ENCODE assay signal across 16 cellular contexts in the genomic region with DNA sequence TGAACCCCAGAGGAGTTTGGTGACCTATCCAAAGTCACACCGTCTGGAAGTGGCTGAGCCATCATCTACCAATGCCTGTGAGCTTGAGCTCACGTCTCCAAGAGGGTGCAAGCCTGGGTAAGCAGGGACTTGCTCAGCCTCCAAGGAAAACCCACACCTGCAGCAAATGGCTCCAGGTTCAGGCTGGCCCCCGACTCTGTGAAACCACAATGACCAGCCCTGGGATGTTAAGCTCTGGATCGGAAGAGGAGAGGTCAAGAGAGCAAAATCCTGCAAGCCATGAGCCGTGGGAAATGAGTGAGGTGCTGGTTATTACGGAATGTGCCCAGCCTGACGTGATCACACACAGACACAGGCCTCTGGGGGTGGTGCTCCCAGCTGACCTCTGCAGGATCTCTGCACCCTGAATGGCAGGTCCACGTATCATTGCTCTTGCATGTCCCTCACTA.
A peak's percentile ranks its signal among the peaks of the same experiment; 100 is the strongest.
DNase-seq lines count a peak whose midpoint lies in the region; ATAC-seq, FAIRE-seq and TF ChIP-seq lines count a peak whose summit lies in the region.
"Had no signal": no experiment of that assay in that cellular context is flagged by ENCODE, and none has a peak within 500 bp of the region (broad histone marks: within the 10 kb centered on the region; RNA-seq: fewer than 3 reads in every experiment).

No MANE protein-coding gene starts in this region.

- H3K9me3 Mint-ChIP-seq in CD14-positive monocyte, result peaks cover 0 to 9% (median under 1%) of the 10 kb centered on the region in 7 donors
- H3K9me3 Mint-ChIP-seq: CD4-positive, alpha-beta T cell had no signal

- H3K4me3 Mint-ChIP-seq in CD14-positive monocyte (no peak overlapping the region), T-helper 17 cell (peak overlapping the region; percentile 69)
- H3K4me3 Mint-ChIP-seq: activated CD8-positive, alpha-beta T cell treated with anti-CD3 and anti-CD28 coated beads, Interleukin-2, amount 10 ng/mL, durations not matched to agents 7 days and 5 days; CD4-positive, alpha-beta T cell had no signal

- no peak overlapping the region for H3K4me3 ChIP-seq in right cardiac atrium (ENCODE audit: low read length)
- H3K4me3 ChIP-seq in pancreas, result no peak overlapping the region
- H3K4me3 ChIP-seq: GM12878, SK-N-MC had no signal

- H3K27ac Mint-ChIP-seq in CD14-positive monocyte, result peak overlapping the region in 1 of 7 donors; percentile 50
- H3K27ac Mint-ChIP-seq in T-helper 17 cell, result no peak overlapping the region
- H3K27ac Mint-ChIP-seq: activated CD8-positive, alpha-beta T cell treated with anti-CD3 and anti-CD28 coated beads, Interleukin-2, amount 10 ng/mL, durations not matched to agents 7 days and 5 days; activated naive CD4-positive, alpha-beta T cell treated with anti-CD3 and anti-CD28 coated beads, Interleukin-2, amount 50 U/mL, for 72 hours; CD4-positive, alpha-beta T cell had no signal

- intact Hi-C loops in CD14-positive monocyte (cut with micrococcal nuclease) (loop anchor here in 1 of 2 donors (10.0 kb wide), 1 partner anchor 200 kb away; a partner anchor contains a TSS), right cardiac atrium (cut with DNase I) (loop anchor here in 1 of 4 donors (10.0 kb wide), 2 partner anchors 60 to 110 kb away; no protein-coding TSS in a partner anchor), pancreas (cut with DNase I) (loop anchor here in 1 of 3 donors (5.0 kb wide), 1 partner anchor 203 kb away; a partner anchor contains a TSS)

- no peaks in the 10 kb centered on the region for H3K27me3 ChIP-seq in right cardiac atrium (ENCODE audit: control insufficient read depth, insufficient read depth)
- no peaks in the 10 kb centered on the region for H3K27me3 ChIP-seq in pancreas

- DNase-seq in CD14-positive monocyte (ENCODE audit: low spot score), result peak; percentile 30
- DNase-seq in T-helper 17 cell, result no peak
- no peak for DNase-seq in right cardiac atrium
- DNase-seq in pancreas, result peak in 4 of 6 donors; percentile 14 to 45 (median 28)
- no peak for DNase-seq in hippocampal formation (lab: John Stamatoyannopoulos, UW)
- DNase-seq in NCI-H2107 (lab: John Stamatoyannopoulos, UW), result no peak
- DNase-seq in germinal center (ENCODE audit: low spot score), result no peak
- DNase-seq: activated CD8-positive, alpha-beta T cell treated with anti-CD3 and anti-CD28 coated beads, Interleukin-2, amount 10 ng/mL, durations not matched to agents 7 days and 5 days; NCI-H1417; NCI-H226; stimulated activated CD4-positive, alpha-beta T cell treated with anti-CD3 and anti-CD28 coated beads, Interleukin-4, amount 100 ng/mL, for 24 hours had no signal

- FAIRE-seq in pancreas (lab: Jason Lieb, UNC), result no peak
- FAIRE-seq: GM12878 had no signal

- 68% methylated on average over 8 of the region's 8 CpGs for WGBS in right cardiac atrium
- WGBS in pancreas, 2 donors, result 68 to 74% methylated on average over 8 of the region's 8 CpGs

- H3K9me3 ChIP-seq in T-helper 17 cell (ENCODE audit: control insufficient read depth, low read length, poor library complexity, severe bottlenecking) (no peaks in the 10 kb centered on the region), right cardiac atrium (ENCODE audit: control insufficient read depth, low read length) (no peaks in the 10 kb centered on the region), pancreas (no peaks in the 10 kb centered on the region)

- ATAC-seq in T-helper 17 cell, result no peak
- ATAC-seq in right cardiac atrium, result no peak
- no peak for ATAC-seq in pancreas
- ATAC-seq in HG02884 (IDR thresholded peaks at IDR 0.05; ENCODE audit: unreplicated experiment), result no peak

- H3K4me1 Mint-ChIP-seq in CD14-positive monocyte (peaks cover 2% of the 10 kb centered on the region), T-helper 17 cell (peaks cover 8% of the 10 kb centered on the region)

- H3K4me1 ChIP-seq in right cardiac atrium (ENCODE audit: control insufficient read depth, insufficient read depth, low read length), result peaks cover 3% of the 10 kb centered on the region
- H3K4me1 ChIP-seq in pancreas, result peaks cover 16 to 25% (median 23%) of the 10 kb centered on the region in 3 donors

- TF ChIP-seq CTCF in CD14-positive monocyte (IDR thresholded peaks at IDR 0.05) (no peak), pancreas (IDR thresholded peaks at IDR 0.05) (no peak)

- H3K27ac ChIP-seq in right cardiac atrium (ENCODE audit: low read length) (peak overlapping the region; percentile 2), pancreas (peak overlapping the region in 2 of 4 donors; percentile 64)
- H3K27ac ChIP-seq: SK-N-MC had no signal

- H3K27me3 Mint-ChIP-seq in CD14-positive monocyte (ENCODE audit: low read depth in 3 of 3) (peaks cover 8 to 17% (median 12%) of the 10 kb centered on the region in 3 donors), T-helper 17 cell (peaks cover 19% of the 10 kb centered on the region)

- no peaks in the 10 kb centered on the region for H3K36me3 ChIP-seq in pancreas

- H3K36me3 Mint-ChIP-seq in CD14-positive monocyte (no peaks in the 10 kb centered on the region), T-helper 17 cell (ENCODE audit: low read depth) (peaks cover 3% of the 10 kb centered on the region)

Comparison
In these comparisons a context has a peak if more than half of its experiments do, and no peak if none do; other contexts are left out.
1. DNase-seq: peak in CD14-positive monocyte (single experiment) and pancreas (4 of 6); none in T-helper 17 cell (0 of 3), right cardiac atrium (0 of 3), hippocampal formation (0 of 2), NCI-H2107 (single experiment) and germinal center (single experiment).